In the genomic region with DNA sequence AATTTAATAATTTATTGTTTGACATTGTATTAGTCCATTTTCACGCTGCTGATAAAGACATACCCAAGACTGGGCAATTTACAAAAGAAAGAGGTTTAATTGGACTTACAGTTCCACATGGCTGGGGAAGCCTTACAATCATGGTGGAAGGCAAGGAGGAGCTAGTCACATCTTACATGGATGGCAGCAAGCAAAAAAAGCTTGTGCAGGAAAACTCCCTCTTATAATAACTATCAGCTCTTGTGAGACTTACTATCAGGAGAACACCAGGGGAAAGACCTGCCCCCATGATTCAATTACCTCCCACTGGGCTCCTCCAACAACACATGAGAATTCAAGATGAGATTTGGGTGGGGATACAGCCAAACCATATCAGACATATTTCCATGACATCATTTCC, we compare ENCODE assay signal across 4 cellular contexts.
DNase-seq lines count a peak whose midpoint lies in the region; ATAC-seq, FAIRE-seq and TF ChIP-seq lines count a peak whose summit lies in the region.
"Not testable (repeated sequence)": the region's sequence is repeated elsewhere in the genome, so short reads cannot be mapped to it uniquely, and the experiment has no call there.

No MANE protein-coding gene starts in this region.

- not testable (repeated sequence) for DNase-seq in K562 (ENCODE audit: extremely low read depth in 1 of 4, low spot score in 3 of 4); HepG2 (ENCODE audit: low spot score)
- peak; percentile 11 to 28 for DNase-seq in erythroblast (lab: John Stamatoyannopoulos, UW)

- not testable (repeated sequence) for H3K27me3 ChIP-seq in K562 (ENCODE audit: control insufficient read depth in 2 of 2, insufficient read depth in 2 of 2, low read length in 2 of 2); HepG2 (ENCODE audit: control insufficient read depth in 1 of 2, insufficient read depth in 2 of 2, low read length in 2 of 2)

- intact Hi-C loops in K562 (cut with micrococcal nuclease), result loop anchor here (10.0 kb wide), 2 partner anchors 136 to 324 kb away; no protein-coding TSS in a partner anchor
- intact Hi-C loops in HepG2 (cut with micrococcal nuclease; ENCODE audit: unreplicated experiment), result loop anchor here (5.0 kb wide), 1 partner anchor 283 kb away; no protein-coding TSS in a partner anchor

- H3K4me2 ChIP-seq in K562 (ENCODE audit: insufficient read depth, low read length); HepG2 (ENCODE audit: low read depth, low read length): not testable (repeated sequence)

- not testable (repeated sequence) for TF ChIP-seq EP300 in K562 (IDR thresholded peaks at IDR 0.05; ENCODE audit: low read length); HepG2 (IDR thresholded peaks at IDR 0.05; ENCODE audit: low read depth in 2 of 2, low read length in 2 of 2); HepG2 (CRISPR knock-in tag; IDR thresholded peaks at IDR 0.05; ENCODE audit: borderline replicate concordance)

- H3K4me3 ChIP-seq in HEK293 (ENCODE audit: low read depth, low read length); K562; HepG2 (replicated peaks in 1 of 3; ENCODE audit: insufficient read depth in 1 of 3, low read depth in 2 of 3, low read length in 3 of 3): not testable (repeated sequence)

- TF ChIP-seq CTCF in HEK293 (tag by site-specific recombination; IDR thresholded peaks at IDR 0.05); K562 (IDR thresholded peaks at IDR 0.05 in 2 of 3, conservative IDR thresholded peaks at IDR 0.05 in 1 of 3; ENCODE audit: insufficient read depth in 2 of 3, low read depth in 1 of 3, low read length in 3 of 3); HepG2 (CRISPR knock-in tag; IDR thresholded peaks at IDR 0.05): not testable (repeated sequence)

- WGBS in K562 (ENCODE audit: insufficient coverage, low coverage, missing lambda C conversion rate), result 43% methylated on average over 1 of the region's 1 CpG
- 57% methylated on average over 1 of the region's 1 CpG for WGBS in HepG2 (ENCODE audit: low lambda C conversion rate)

- not testable (repeated sequence) for TF ChIP-seq POLR2A in K562 (conservative IDR thresholded peaks at IDR 0.05); erythroblast (IDR thresholded peaks at IDR 0.05; ENCODE audit: low read length); HepG2 (IDR thresholded peaks at IDR 0.05; ENCODE audit: insufficient read depth in 1 of 2, low read depth in 2 of 2, low read length in 2 of 2)

- H3K9me1 ChIP-seq in K562 (ENCODE audit: control insufficient read depth, insufficient read depth, low read length), result not testable (repeated sequence)

- ATAC-seq in K562, HepG2: not testable (repeated sequence)

- not testable (repeated sequence) for H3K9me3 ChIP-seq in HEK293 (ENCODE audit: control insufficient read depth, insufficient read depth, low read depth, low read length)
- H3K9me3 ChIP-seq in K562 (replicated peaks; ENCODE audit: control insufficient read depth, insufficient read depth, low read depth, low read length) (peaks cover 22% of the 10 kb centered on the region), HepG2 (ENCODE audit: low read length) (peaks cover 47% of the 10 kb centered on the region)

- not testable (repeated sequence) for H3K4me1 ChIP-seq in HEK293 (ENCODE audit: control insufficient read depth, insufficient read depth, low read length)
- H3K4me1 ChIP-seq in K562 (replicated peaks in 1 of 2; ENCODE audit: control insufficient read depth in 2 of 2, insufficient read depth in 2 of 2, low read length in 2 of 2), result peaks cover 3 to 33% of the 10 kb centered on the region in 2 experiments; a peak in 4 of 5 replicates
- peaks cover 54% of the 10 kb centered on the region for H3K4me1 ChIP-seq in HepG2 (ENCODE audit: insufficient read depth, low read length)

- H3K79me2 ChIP-seq in K562 (ENCODE audit: control insufficient read depth, insufficient read depth, low read length); HepG2 (ENCODE audit: insufficient read depth, low read length): not testable (repeated sequence)

- BruUV-seq in K562 (replicated peaks; lab: Mats Ljungman, UMichigan); HepG2 (replicated peaks; lab: Mats Ljungman, UMichigan): not testable (repeated sequence)

- POLR2A ChIA-PET in HEK293 (lab: Yijun Ruan, JAX); K562 (lab: Yijun Ruan, JAX); HepG2 (lab: Yijun Ruan, JAX): not testable (repeated sequence)

- CTCF ChIA-PET in HEK293 (lab: Yijun Ruan, JAX); K562 (lab: Yijun Ruan, JAX; ENCODE audit: low intra/inter-chr PET ratio); HepG2 (lab: Yijun Ruan, JAX; ENCODE audit: low intra/inter-chr PET ratio, low total read pairs): not testable (repeated sequence)

- H3K9ac ChIP-seq in K562 (ENCODE audit: insufficient read depth in 1 of 2, low read depth in 2 of 2, low read length in 2 of 2); HepG2 (ENCODE audit: insufficient read depth, low read depth, low read length): not testable (repeated sequence)

- not testable (repeated sequence) for H3K27ac ChIP-seq in HEK293 (ENCODE audit: extremely low read depth, low read depth, low read length); K562 (ENCODE audit: extremely low read depth, low read depth, low read length); HepG2 (ENCODE audit: extremely low read length, insufficient read depth, low read length)

- in situ Hi-C loops in K562 (cut with MboI); HepG2 (cut with HindIII; ENCODE audit: extremely low pct_ligation_motif_present, low pct_unique_long_range_greater_than_20kb): not testable (repeated sequence)

- H3K36me3 ChIP-seq in HEK293 (ENCODE audit: control insufficient read depth in 2 of 2, insufficient read depth in 1 of 2, low read length in 2 of 2); K562 (ENCODE audit: control insufficient read depth, insufficient read depth, low read length); HepG2 (replicated peaks in 1 of 2; ENCODE audit: control insufficient read depth in 1 of 2, insufficient read depth in 2 of 2, low read length in 2 of 2): not testable (repeated sequence)

- not testable (repeated sequence) for H4K20me1 ChIP-seq in K562 (replicated peaks; ENCODE audit: control insufficient read depth, insufficient read depth, low read length); HepG2 (ENCODE audit: insufficient read depth, low read length)

- not testable (repeated sequence) for FAIRE-seq in K562 (lab: Jason Lieb, UNC); HepG2 (lab: Jason Lieb, UNC)

- not testable (repeated sequence) for TF ChIP-seq RAD21 in K562 (CRISPR knock-in tag; conservative IDR thresholded peaks at IDR 0.05 in 1 of 2, IDR thresholded peaks at IDR 0.05 in 1 of 2); HepG2 (CRISPR knock-in tag; IDR thresholded peaks at IDR 0.05)

- H2AFZ ChIP-seq in K562 (ENCODE audit: low read depth, low read length); HepG2 (ENCODE audit: low read length): not testable (repeated sequence)

TF ChIP-seq in HEK293, 187 proteins besides CTCF, POLR2A, EP300 and RAD21:
- peak; percentile 59 for TF ChIP-seq SETDB1 (IDR thresholded peaks at IDR 0.05; ENCODE audit: insufficient read length, low read length)

TF ChIP-seq in K562, 482 proteins besides CTCF, POLR2A, EP300 and RAD21:
- TF ChIP-seq, protein P1, sequence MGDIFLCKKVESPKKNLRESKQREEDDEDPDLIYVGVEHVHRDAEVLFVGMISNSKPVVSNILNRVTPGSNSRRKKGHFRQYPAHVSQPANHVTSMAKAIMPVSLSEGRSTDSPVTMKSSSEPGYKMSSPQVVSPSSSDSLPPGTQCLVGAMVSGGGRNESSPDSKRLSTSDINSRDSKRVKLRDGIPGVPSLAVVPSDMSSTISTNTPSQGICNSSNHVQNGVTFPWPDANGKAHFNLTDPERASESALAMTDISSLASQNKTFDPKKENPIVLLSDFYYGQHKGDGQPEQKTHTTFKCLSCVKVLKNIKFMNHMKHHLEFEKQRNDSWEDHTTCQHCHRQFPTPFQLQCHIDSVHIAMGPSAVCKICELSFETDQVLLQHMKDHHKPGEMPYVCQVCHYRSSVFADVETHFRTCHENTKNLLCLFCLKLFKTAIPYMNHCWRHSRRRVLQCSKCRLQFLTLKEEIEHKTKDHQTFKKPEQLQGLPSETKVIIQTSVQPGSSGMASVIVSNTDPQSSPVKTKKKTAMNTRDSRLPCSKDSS (IDR thresholded peaks at IDR 0.05; ENCODE audit: low read depth, partially characterized antibody), result peak; percentile 64
- peak; percentile 98 for TF ChIP-seq ZNF431 (CRISPR knock-in tag; IDR thresholded peaks at IDR 0.05)
TF ChIP-seq in K562: peak in this region for 2; not testable (repeated sequence) for 480.

TF ChIP-seq in HepG2, 621 proteins besides CTCF, POLR2A, EP300 and RAD21:
- TF ChIP-seq ZNF431 (CRISPR knock-in tag; IDR thresholded peaks at IDR 0.05; ENCODE audit: borderline replicate concordance, low read depth), result peak; percentile 99
